ENCODE assay signal across 26 cellular contexts in genomic region chr1:14932034-14932638, GRCh38.
DNase-seq lines count a peak whose midpoint lies in the region; ATAC-seq, FAIRE-seq and TF ChIP-seq lines count a peak whose summit lies in the region.
"Had no signal": no experiment of that assay in that cellular context is flagged by ENCODE, and none has a peak within 500 bp of the region (broad histone marks: within the 10 kb centered on the region; RNA-seq: fewer than 3 reads in every experiment).

No MANE protein-coding gene starts in this region.

- H3K27ac Mint-ChIP-seq in progenitor cell of endocrine pancreas, result no peak overlapping the region
- H3K27ac Mint-ChIP-seq: CD14-positive monocyte; CD4-positive, alpha-beta T cell; CD8-positive, alpha-beta memory T cell had no signal

- H3K4me3 ChIP-seq in kidney (ENCODE audit: low read length in 2 of 2) (no peak overlapping the region), neuronal stem cell (ENCODE audit: low read length in 2 of 2) (no peak overlapping the region), trophoblast cell (ENCODE audit: low read depth, low read length) (no peak overlapping the region)
- H3K4me3 ChIP-seq: A549; BLaER1 treated with 17β-estradiol and CSF1 and Interleukin-3, amounts not matched to agents 10 nM and 100 nM; GM12878; GM23248 had no signal

- no peak overlapping the region for H3K18ac ChIP-seq in neuronal stem cell (ENCODE audit: low read length)
- H3K18ac ChIP-seq in trophoblast cell (ENCODE audit: low read length), result peak overlapping the region; percentile 73

- H4K91ac ChIP-seq in neuronal stem cell (ENCODE audit: low read depth, low read length, poor library complexity) (no peak overlapping the region), trophoblast cell (ENCODE audit: low read depth, low read length) (peak overlapping the region; percentile 21)

- no peak for FAIRE-seq in kidney (lab: Jason Lieb, UNC)
- FAIRE-seq: A549, D721Med, GM12878, GM19239, H1 had no signal

- H3K9me3 Mint-ChIP-seq in progenitor cell of endocrine pancreas (ENCODE audit: low read depth), result no peaks in the 10 kb centered on the region
- H3K9me3 Mint-ChIP-seq: CD14-positive monocyte; CD4-positive, alpha-beta T cell; CD8-positive, alpha-beta memory T cell had no signal

- no peak for ATAC-seq in HG03135 (IDR thresholded peaks at IDR 0.05; ENCODE audit: unreplicated experiment)
- ATAC-seq: A549, GM12878 had no signal

- H3K9ac ChIP-seq in kidney (ENCODE audit: low read length in 2 of 2) (no peak overlapping the region), neuronal stem cell (ENCODE audit: low read depth, low read length, poor library complexity) (no peak overlapping the region), trophoblast cell (ENCODE audit: low read length) (no peak overlapping the region)
- H3K9ac ChIP-seq: GM23248 had no signal

- H4K12ac ChIP-seq in trophoblast cell (ENCODE audit: low read depth, low read length), result no peak overlapping the region

- DNase-seq in kidney (no peak), neuronal stem cell (ENCODE audit: low spot score) (no peak), trophoblast cell (no peak), progenitor cell of endocrine pancreas (ENCODE audit: low spot score, unreplicated experiment) (no peak), HT-29 (ENCODE audit: low spot score) (no peak)
- DNase-seq: 8988T; ACHN; AML-193; BE2C; CD4-positive, alpha-beta T cell; CD8-positive, alpha-beta memory T cell; DMS 273 treated with DMSO at 0.1 percent for 48 hours; DMS79; EL; GDM1; GM23248; H7; HCEC 1CT had no signal

- H3K36me3 Mint-ChIP-seq in progenitor cell of endocrine pancreas (ENCODE audit: insufficient read depth), result no peaks in the 10 kb centered on the region
- H3K36me3 Mint-ChIP-seq: CD14-positive monocyte; CD8-positive, alpha-beta memory T cell had no signal

- peaks cover 0 to 5% of the 10 kb centered on the region in 2 donors for H3K36me3 ChIP-seq in kidney (ENCODE audit: control insufficient read depth in 1 of 2, insufficient read depth in 2 of 2, low read length in 2 of 2)
- peaks cover 0 to 5% of the 10 kb centered on the region in 2 donors for H3K36me3 ChIP-seq in neuronal stem cell (replicated peaks in 1 of 2; ENCODE audit: control insufficient read depth in 2 of 2, insufficient read depth in 2 of 2, low read length in 2 of 2)
- peaks cover 15 to 22% of the 10 kb centered on the region in 2 experiments for H3K36me3 ChIP-seq in trophoblast cell (ENCODE audit: control insufficient read depth in 1 of 2, insufficient read depth in 2 of 2, low read length in 2 of 2)
- H3K36me3 ChIP-seq: BE2C; BLaER1 treated with 17β-estradiol and CSF1 and Interleukin-3, amounts not matched to agents 10 nM and 100 nM had no signal

- H3K4me1 ChIP-seq in kidney (ENCODE audit: control insufficient read depth in 1 of 2, insufficient read depth in 1 of 2, low read depth in 1 of 2, low read length in 2 of 2), result peaks cover 30% of the 10 kb centered on the region in 2 donors
- peaks cover 1 to 8% of the 10 kb centered on the region in 2 donors for H3K4me1 ChIP-seq in neuronal stem cell (ENCODE audit: control insufficient read depth in 2 of 2, insufficient read depth in 1 of 2, low read depth in 1 of 2, low read length in 2 of 2)
- peaks cover 11 to 12% of the 10 kb centered on the region in 2 experiments for H3K4me1 ChIP-seq in trophoblast cell (ENCODE audit: control insufficient read depth in 1 of 2, insufficient read depth in 2 of 2, low read length in 2 of 2)
- H3K4me1 ChIP-seq: BE2C had no signal

- no CpG with 5 or more reads among the region's 18 CpGs for WGBS in neuronal stem cell (ENCODE audit: extremely low coverage in 2 of 2, insufficient read length in 2 of 2, insufficient replicate concordance in 1 of 2), 2 donors
- no CpG with 5 or more reads among the region's 18 CpGs for WGBS in trophoblast cell (ENCODE audit: extremely low coverage, insufficient coverage, insufficient read length)

- peaks cover 11% of the 10 kb centered on the region for H3K4me1 Mint-ChIP-seq in progenitor cell of endocrine pancreas (ENCODE audit: low read depth)
- H3K4me1 Mint-ChIP-seq: CD14-positive monocyte; CD8-positive, alpha-beta memory T cell had no signal

- intact Hi-C loops in kidney (cut with DNase I), result no loop called here

- H2AFZ ChIP-seq in neuronal stem cell (ENCODE audit: low read length), result no peak overlapping the region
- H2AFZ ChIP-seq in trophoblast cell (ENCODE audit: insufficient read depth, low read length, poor library complexity), result no peak overlapping the region
- H2AFZ ChIP-seq: GM23248 had no signal

- peaks cover 16% of the 10 kb centered on the region for H3K27me3 Mint-ChIP-seq in progenitor cell of endocrine pancreas

- no peak overlapping the region for H2BK120ac ChIP-seq in neuronal stem cell (ENCODE audit: low read depth, low read length)
- H2BK120ac ChIP-seq in trophoblast cell (ENCODE audit: insufficient read depth, low read length, poor library complexity), result no peak overlapping the region

- H3K23ac ChIP-seq in neuronal stem cell (ENCODE audit: low read depth, low read length, poor library complexity), result no peak overlapping the region
- no peak overlapping the region for H3K23ac ChIP-seq in trophoblast cell (ENCODE audit: low read length)

- H3K79me2 ChIP-seq in trophoblast cell (ENCODE audit: control insufficient read depth, insufficient read depth, low read length, poor library complexity), result no peaks in the 10 kb centered on the region

- H4K8ac ChIP-seq in neuronal stem cell (ENCODE audit: low read depth, low read length) (no peak overlapping the region), trophoblast cell (ENCODE audit: low read depth, low read length) (no peak overlapping the region)

- H3K4me3 Mint-ChIP-seq in progenitor cell of endocrine pancreas (ENCODE audit: low read depth), result no peak overlapping the region
- H3K4me3 Mint-ChIP-seq: CD14-positive monocyte; CD4-positive, alpha-beta T cell; CD8-positive, alpha-beta memory T cell had no signal

- H2BK5ac ChIP-seq in neuronal stem cell (ENCODE audit: low read length) (peak overlapping the region; percentile 29), trophoblast cell (ENCODE audit: low read depth, low read length, poor library complexity) (no peak overlapping the region)

- peak overlapping the region; percentile 36 to 87 for H3K27ac ChIP-seq in kidney (ENCODE audit: low read depth in 2 of 2, low read length in 2 of 2)
- no peak overlapping the region for H3K27ac ChIP-seq in neuronal stem cell (replicated peaks; ENCODE audit: low read length)
- no peak overlapping the region for H3K27ac ChIP-seq in trophoblast cell (ENCODE audit: low read depth, low read length)
- H3K27ac ChIP-seq: A549; BLaER1 treated with 17β-estradiol and CSF1 and Interleukin-3, amounts not matched to agents 10 nM and 100 nM; GM23248 had no signal

- H3K14ac ChIP-seq in neuronal stem cell (ENCODE audit: low read length) (no peak overlapping the region), trophoblast cell (ENCODE audit: low read length) (no peak overlapping the region)

- H3K79me1 ChIP-seq in neuronal stem cell (ENCODE audit: low read depth, low read length) (no peaks in the 10 kb centered on the region), trophoblast cell (ENCODE audit: low read length) (peaks cover 7% of the 10 kb centered on the region)

- no peak overlapping the region for H2BK12ac ChIP-seq in neuronal stem cell (ENCODE audit: low read length)
- peak overlapping the region; percentile 40 for H2BK12ac ChIP-seq in trophoblast cell (ENCODE audit: low read length)

- H3K4me2 ChIP-seq in neuronal stem cell (ENCODE audit: insufficient read depth, low read length, poor library complexity, severe bottlenecking) (no peak overlapping the region), trophoblast cell (ENCODE audit: low read length) (no peak overlapping the region)
- H3K4me2 ChIP-seq: A549 had no signal

- H2AK5ac ChIP-seq in neuronal stem cell (ENCODE audit: low read depth, low read length) (peak overlapping the region; percentile 42), trophoblast cell (ENCODE audit: low read length) (no peak overlapping the region)

- H3K4ac ChIP-seq in neuronal stem cell (ENCODE audit: low read length) (no peak overlapping the region), trophoblast cell (ENCODE audit: low read depth, low read length) (peak overlapping the region; percentile 25)

- H2BK15ac ChIP-seq in neuronal stem cell (ENCODE audit: low read length), result no peak overlapping the region

- H3K27me3 ChIP-seq in neuronal stem cell (ENCODE audit: control insufficient read depth in 3 of 3, insufficient read depth in 3 of 3, low read depth in 1 of 3, low read length in 3 of 3) (peaks cover 0 to 2% (median 0%) of the 10 kb centered on the region in 3 experiments), trophoblast cell (ENCODE audit: insufficient read depth, low read length) (no peaks in the 10 kb centered on the region)
- H3K27me3 ChIP-seq: BE2C had no signal

- no peak for TF ChIP-seq CTCF in kidney (IDR thresholded peaks at IDR 0.05; ENCODE audit: borderline replicate concordance, extremely low read depth, insufficient read depth)
- TF ChIP-seq CTCF in progenitor cell of endocrine pancreas (IDR thresholded peaks at IDR 0.05; ENCODE audit: unreplicated experiment), result no peak

- H3K9me3 ChIP-seq in kidney (ENCODE audit: control insufficient read depth in 1 of 2, low read length in 2 of 2) (no peaks in the 10 kb centered on the region), neuronal stem cell (replicated peaks in 1 of 2; ENCODE audit: control insufficient read depth in 2 of 2, insufficient read depth in 1 of 2, low read depth in 1 of 2, low read length in 2 of 2) (no peaks in the 10 kb centered on the region), trophoblast cell (ENCODE audit: insufficient read depth, low read depth, low read length) (no peaks in the 10 kb centered on the region)
- H3K9me3 ChIP-seq: A549; BE2C; BLaER1 treated with 17β-estradiol and CSF1 and Interleukin-3, amounts not matched to agents 10 nM and 100 nM had no signal

Comparison
In these comparisons a context has a peak if more than half of its experiments do, and no peak if none do; other contexts are left out.
1. H3K27ac ChIP-seq: peak in kidney (2 of 2); none in neuronal stem cell (single experiment) and trophoblast cell (single experiment).